ENCODE assay signal across 1 cellular context in genomic region chr19:6587093-6587820, GRCh38.
TF ChIP-seq lines count a peak whose summit lies in the region.

No MANE protein-coding gene starts in this region.

TF ChIP-seq in HCT116, 20 proteins besides CTCF, POLR2A, EP300 and RAD21 (continued from another document):
- TF ChIP-seq, protein P1, sequence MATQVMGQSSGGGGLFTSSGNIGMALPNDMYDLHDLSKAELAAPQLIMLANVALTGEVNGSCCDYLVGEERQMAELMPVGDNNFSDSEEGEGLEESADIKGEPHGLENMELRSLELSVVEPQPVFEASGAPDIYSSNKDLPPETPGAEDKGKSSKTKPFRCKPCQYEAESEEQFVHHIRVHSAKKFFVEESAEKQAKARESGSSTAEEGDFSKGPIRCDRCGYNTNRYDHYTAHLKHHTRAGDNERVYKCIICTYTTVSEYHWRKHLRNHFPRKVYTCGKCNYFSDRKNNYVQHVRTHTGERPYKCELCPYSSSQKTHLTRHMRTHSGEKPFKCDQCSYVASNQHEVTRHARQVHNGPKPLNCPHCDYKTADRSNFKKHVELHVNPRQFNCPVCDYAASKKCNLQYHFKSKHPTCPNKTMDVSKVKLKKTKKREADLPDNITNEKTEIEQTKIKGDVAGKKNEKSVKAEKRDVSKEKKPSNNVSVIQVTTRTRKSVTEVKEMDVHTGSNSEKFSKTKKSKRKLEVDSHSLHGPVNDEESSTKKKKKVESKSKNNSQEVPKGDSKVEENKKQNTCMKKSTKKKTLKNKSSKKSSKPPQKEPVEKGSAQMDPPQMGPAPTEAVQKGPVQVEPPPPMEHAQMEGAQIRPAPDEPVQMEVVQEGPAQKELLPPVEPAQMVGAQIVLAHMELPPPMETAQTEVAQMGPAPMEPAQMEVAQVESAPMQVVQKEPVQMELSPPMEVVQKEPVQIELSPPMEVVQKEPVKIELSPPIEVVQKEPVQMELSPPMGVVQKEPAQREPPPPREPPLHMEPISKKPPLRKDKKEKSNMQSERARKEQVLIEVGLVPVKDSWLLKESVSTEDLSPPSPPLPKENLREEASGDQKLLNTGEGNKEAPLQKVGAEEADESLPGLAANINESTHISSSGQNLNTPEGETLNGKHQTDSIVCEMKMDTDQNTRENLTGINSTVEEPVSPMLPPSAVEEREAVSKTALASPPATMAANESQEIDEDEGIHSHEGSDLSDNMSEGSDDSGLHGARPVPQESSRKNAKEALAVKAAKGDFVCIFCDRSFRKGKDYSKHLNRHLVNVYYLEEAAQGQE (IDR thresholded peaks at IDR 0.05; ENCODE audit: low read depth) = no peak
- TF ChIP-seq ATF3 (IDR thresholded peaks at IDR 0.05) = no peak
